In the genomic region with DNA sequence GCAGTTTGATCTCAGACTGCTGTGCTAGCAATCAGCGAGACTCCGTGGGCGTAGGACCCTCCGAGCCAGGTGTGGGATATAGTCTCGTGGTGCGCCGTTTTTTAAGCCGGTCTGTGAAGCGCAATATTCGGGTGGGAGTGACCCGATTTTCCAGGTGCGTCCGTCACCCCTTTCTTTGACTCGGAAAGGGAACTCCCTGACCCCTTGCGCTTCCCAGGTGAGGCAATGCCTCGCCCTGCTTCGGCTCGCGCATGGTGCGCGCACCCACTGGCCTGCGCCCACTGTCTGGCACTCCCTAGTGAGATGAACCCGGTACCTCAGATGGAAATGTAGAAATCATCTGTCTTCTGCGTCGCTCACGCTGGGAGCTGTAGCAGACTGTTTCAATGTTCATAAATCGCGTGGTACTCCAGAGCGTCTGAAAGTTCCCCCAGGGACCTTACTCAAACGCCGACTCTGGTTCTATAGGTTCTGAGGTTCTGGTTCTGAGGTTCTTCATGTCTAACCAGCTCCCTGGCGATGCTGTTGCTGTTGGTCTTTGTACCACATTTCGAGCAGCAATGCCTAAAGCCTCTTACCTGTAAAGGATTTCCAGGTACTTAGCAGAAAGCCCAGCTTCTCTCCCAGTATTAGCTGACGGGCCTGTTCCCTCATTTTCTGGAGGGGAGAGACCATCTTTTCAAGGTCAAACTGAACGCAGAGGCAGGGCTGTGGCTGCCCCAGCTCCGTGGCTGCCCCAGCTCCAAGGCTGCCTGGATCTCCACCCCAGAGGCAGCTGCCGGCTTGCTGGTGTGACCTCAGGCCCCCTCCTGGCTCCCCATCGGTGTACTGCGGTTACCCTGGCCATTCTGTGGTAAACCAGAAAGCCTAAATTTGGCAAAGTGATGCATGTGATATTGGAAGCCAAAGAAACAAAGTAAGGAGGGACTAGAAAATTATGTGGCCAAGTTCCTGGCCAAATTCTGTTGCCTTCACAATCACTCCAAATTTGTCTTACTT, we compare ENCODE assay signal across 8 cellular contexts.
DNase-seq lines count a peak whose midpoint lies in the region; ATAC-seq, FAIRE-seq and TF ChIP-seq lines count a peak whose summit lies in the region.
"Not testable (repeated sequence)": the region's sequence is repeated elsewhere in the genome, so short reads cannot be mapped to it uniquely, and the experiment has no call there.

No MANE protein-coding gene starts in this region.

- POLR2A ChIA-PET in activated CD8-positive, alpha-beta T cell treated with anti-CD3 and anti-CD28 coated beads for 36 hours (lab: Charles Lee); HepG2 (lab: Yijun Ruan, JAX): not testable (repeated sequence)

- peak overlapping the region; percentile 19 for H3K4me3 Mint-ChIP-seq in activated CD8-positive, alpha-beta T cell treated with anti-CD3 and anti-CD28 coated beads for 36 hours
- H3K4me3 Mint-ChIP-seq in activated naive CD8-positive, alpha-beta T cell treated with anti-CD3 and anti-CD28 coated beads, Interleukin-2, amount 50 U/mL, for 24 hours: peak overlapping the region; percentile 8
- H3K4me3 Mint-ChIP-seq in glutamatergic neuron (ENCODE audit: unreplicated experiment): peak overlapping the region; percentile 71

- peak overlapping the region; percentile 67 for H3K4me2 ChIP-seq in BLaER1
- not testable (repeated sequence) for H3K4me2 ChIP-seq in HepG2 (ENCODE audit: low read depth, low read length); osteoblast (ENCODE audit: insufficient read depth, low read length)

- not testable (repeated sequence) for TF ChIP-seq CTCF in activated CD8-positive, alpha-beta T cell treated with anti-CD3 and anti-CD28 coated beads for 36 hours (IDR thresholded peaks at IDR 0.05); glutamatergic neuron (IDR thresholded peaks at IDR 0.05; ENCODE audit: partially characterized antibody, unreplicated experiment); HepG2 (CRISPR knock-in tag; IDR thresholded peaks at IDR 0.05); osteoblast (IDR thresholded peaks at IDR 0.05; ENCODE audit: extremely low read depth, low read depth, low read length)

- not testable (repeated sequence) for H3K27me3 ChIP-seq in BLaER1; H7 (ENCODE audit: control insufficient read depth, insufficient read depth, low read length); NT2/D1 (ENCODE audit: insufficient read depth, insufficient read length); HepG2 (ENCODE audit: control insufficient read depth in 1 of 2, insufficient read depth in 2 of 2, low read length in 2 of 2); osteoblast (ENCODE audit: insufficient read depth, low read length)

- FAIRE-seq in HepG2 (lab: Jason Lieb, UNC): not testable (repeated sequence)

- CTCF ChIA-PET in activated CD8-positive, alpha-beta T cell treated with anti-CD3 and anti-CD28 coated beads for 36 hours (lab: Charles Lee); HepG2 (lab: Yijun Ruan, JAX; ENCODE audit: low intra/inter-chr PET ratio, low total read pairs): not testable (repeated sequence)

- H2AFZ ChIP-seq in HepG2 (ENCODE audit: low read length); osteoblast (ENCODE audit: low read length): not testable (repeated sequence)

- not testable (repeated sequence) for H3K9me3 ChIP-seq in BLaER1; NT2/D1 (ENCODE audit: insufficient read depth, low read length); HepG2 (ENCODE audit: low read length); osteoblast (ENCODE audit: low read depth, low read length)

- DNase-seq in H7 (peak; percentile 36), osteoblast (ENCODE audit: insufficient read length, low spot score, missing footprints) (peak; percentile 44)
- not testable (repeated sequence) for DNase-seq in NT2/D1 (ENCODE audit: low read depth, low spot score); activated CD8-positive, alpha-beta T cell treated with anti-CD3 and anti-CD28 coated beads for 36 hours; activated naive CD8-positive, alpha-beta T cell treated with anti-CD3 and anti-CD28 coated beads, Interleukin-2, amount 50 U/mL, for 24 hours; glutamatergic neuron; HepG2 (ENCODE audit: low spot score)

- not testable (repeated sequence) for H4K20me1 ChIP-seq in BLaER1; HepG2 (ENCODE audit: insufficient read depth, low read length); osteoblast (ENCODE audit: insufficient read depth, low read length)

- not testable (repeated sequence) for TF ChIP-seq RAD21 in HepG2 (CRISPR knock-in tag; IDR thresholded peaks at IDR 0.05)

- intact Hi-C loops in activated CD8-positive, alpha-beta T cell treated with anti-CD3 and anti-CD28 coated beads for 36 hours (cut with micrococcal nuclease); HepG2 (cut with micrococcal nuclease; ENCODE audit: unreplicated experiment): not testable (repeated sequence)

- not testable (repeated sequence) for H3K9ac ChIP-seq in BLaER1; HepG2 (ENCODE audit: insufficient read depth, low read depth, low read length)
- peak overlapping the region; percentile 67 for H3K9ac ChIP-seq in NT2/D1 (ENCODE audit: insufficient read length, low read depth)

- TF ChIP-seq EP300 in HepG2 (IDR thresholded peaks at IDR 0.05; ENCODE audit: low read depth in 2 of 2, low read length in 2 of 2); HepG2 (CRISPR knock-in tag; IDR thresholded peaks at IDR 0.05; ENCODE audit: borderline replicate concordance): not testable (repeated sequence)

- not testable (repeated sequence) for H3K79me2 ChIP-seq in HepG2 (ENCODE audit: insufficient read depth, low read length); osteoblast (ENCODE audit: insufficient read depth, low read length)

- not testable (repeated sequence) for H3K27ac ChIP-seq in BLaER1; HepG2 (ENCODE audit: extremely low read length, insufficient read depth, low read length); osteoblast (ENCODE audit: low read depth, low read length)

- H3K4me1 ChIP-seq in BLaER1: peaks cover 20% of the 10 kb centered on the region
- H3K4me1 ChIP-seq in NT2/D1 (ENCODE audit: insufficient read depth, insufficient read length); HepG2 (ENCODE audit: insufficient read depth, low read length); osteoblast (ENCODE audit: insufficient read depth, low read length): not testable (repeated sequence)

- H3K36me3 ChIP-seq in BLaER1; H7 (replicated peaks; ENCODE audit: control insufficient read depth, insufficient read depth, low read length); NT2/D1 (ENCODE audit: insufficient read depth, insufficient read length, low read length); HepG2 (replicated peaks in 1 of 2; ENCODE audit: control insufficient read depth in 1 of 2, insufficient read depth in 2 of 2, low read length in 2 of 2); osteoblast (ENCODE audit: insufficient read depth, low read length): not testable (repeated sequence)

- ATAC-seq in activated CD8-positive, alpha-beta T cell treated with anti-CD3 and anti-CD28 coated beads for 36 hours; activated naive CD8-positive, alpha-beta T cell treated with anti-CD3 and anti-CD28 coated beads, Interleukin-2, amount 50 U/mL, for 24 hours: not testable (repeated sequence)
- peak; percentile 38; the same call in 1 of the 3 replicates for ATAC-seq in HepG2

- not testable (repeated sequence) for BruUV-seq in HepG2 (replicated peaks; lab: Mats Ljungman, UMichigan)

- WGBS in HepG2 (ENCODE audit: low lambda C conversion rate): 46% methylated on average over 12 of the region's 39 CpGs

- TF ChIP-seq POLR2A in HepG2 (IDR thresholded peaks at IDR 0.05; ENCODE audit: insufficient read depth in 1 of 2, low read depth in 2 of 2, low read length in 2 of 2): not testable (repeated sequence)

- H3K4me3 ChIP-seq in BLaER1; HepG2 (replicated peaks in 1 of 3; ENCODE audit: insufficient read depth in 1 of 3, low read depth in 2 of 3, low read length in 3 of 3); osteoblast (ENCODE audit: insufficient read depth, low read length): not testable (repeated sequence)
- peak overlapping the region; percentile 29 for H3K4me3 ChIP-seq in H7 (ENCODE audit: insufficient read depth, low read depth, low read length)
- H3K4me3 ChIP-seq in NT2/D1 (ENCODE audit: insufficient read length, low read depth): peak overlapping the region; percentile 28

- not testable (repeated sequence) for H3K4me1 Mint-ChIP-seq in activated CD8-positive, alpha-beta T cell treated with anti-CD3 and anti-CD28 coated beads for 36 hours (ENCODE audit: low read depth); activated naive CD8-positive, alpha-beta T cell treated with anti-CD3 and anti-CD28 coated beads, Interleukin-2, amount 50 U/mL, for 24 hours; glutamatergic neuron (ENCODE audit: low read depth, unreplicated experiment)

- not testable (repeated sequence) for H3K27ac Mint-ChIP-seq in activated CD8-positive, alpha-beta T cell treated with anti-CD3 and anti-CD28 coated beads for 36 hours; activated naive CD8-positive, alpha-beta T cell treated with anti-CD3 and anti-CD28 coated beads, Interleukin-2, amount 50 U/mL, for 24 hours; glutamatergic neuron (ENCODE audit: unreplicated experiment)

- in situ Hi-C loops in HepG2 (cut with HindIII; ENCODE audit: extremely low pct_ligation_motif_present, low pct_unique_long_range_greater_than_20kb): not testable (repeated sequence)

- not testable (repeated sequence) for H3K9me3 Mint-ChIP-seq in activated CD8-positive, alpha-beta T cell treated with anti-CD3 and anti-CD28 coated beads for 36 hours; activated naive CD8-positive, alpha-beta T cell treated with anti-CD3 and anti-CD28 coated beads, Interleukin-2, amount 50 U/mL, for 24 hours; glutamatergic neuron (ENCODE audit: unreplicated experiment)

- H3K36me3 Mint-ChIP-seq in activated CD8-positive, alpha-beta T cell treated with anti-CD3 and anti-CD28 coated beads for 36 hours (ENCODE audit: low read depth); activated naive CD8-positive, alpha-beta T cell treated with anti-CD3 and anti-CD28 coated beads, Interleukin-2, amount 50 U/mL, for 24 hours (ENCODE audit: low read depth); glutamatergic neuron (ENCODE audit: unreplicated experiment): not testable (repeated sequence)

- H3K27me3 Mint-ChIP-seq in activated CD8-positive, alpha-beta T cell treated with anti-CD3 and anti-CD28 coated beads for 36 hours; glutamatergic neuron (ENCODE audit: unreplicated experiment): not testable (repeated sequence)
- peaks cover 17% of the 10 kb centered on the region for H3K27me3 Mint-ChIP-seq in activated naive CD8-positive, alpha-beta T cell treated with anti-CD3 and anti-CD28 coated beads, Interleukin-2, amount 50 U/mL, for 24 hours

Comparison
In these comparisons a context has a peak if more than half of its experiments do, and no peak if none do; other contexts are left out.
1. H3K4me3 Mint-ChIP-seq: peak in every context shown above with its lines; median percentile 71 in glutamatergic neuron; 19 in activated CD8-positive, alpha-beta T cell treated with anti-CD3 and anti-CD28 coated beads for 36 hours; 8 in activated naive CD8-positive, alpha-beta T cell treated with anti-CD3 and anti-CD28 coated beads, Interleukin-2, amount 50 U/mL, for 24 hours.